ENCODE assay signal across 9 cellular contexts in genomic region chr1:156707027-156707426, GRCh38. TPM values are rescaled to one million over a fixed set of nuclear protein-coding genes. Genes with fewer than 3 reads are reported as not detected.
A peak's percentile ranks its signal among the peaks of the same experiment; 100 is the strongest.
DNase-seq lines count a peak whose midpoint lies in the region; ATAC-seq and TF ChIP-seq lines count a peak whose summit lies in the region.
"Had no signal": no experiment of that assay in that cellular context is flagged by ENCODE, and none has a peak within 500 bp of the region (broad histone marks: within the 10 kb centered on the region; RNA-seq: fewer than 3 reads in every experiment).

No MANE protein-coding gene starts in this region.

- peaks cover 65% of the 10 kb centered on the region for H3K27me3 Mint-ChIP-seq in activated naive CD4-positive, alpha-beta T cell treated with anti-CD3 and anti-CD28 coated beads, Interleukin-2, amount 10 ng/mL, durations not matched to agents 7 days and 5 days
- peaks cover 19% of the 10 kb centered on the region for H3K27me3 Mint-ChIP-seq in activated CD8-positive, alpha-beta T cell treated with anti-CD3 and anti-CD28 coated beads for 36 hours
- peaks cover 13% of the 10 kb centered on the region for H3K27me3 Mint-ChIP-seq in Calu3 (ENCODE audit: unreplicated experiment)

- H3K9ac ChIP-seq in iPS-15b (ENCODE audit: low read depth, low read length) (peak overlapping the region; percentile 9), subcutaneous abdominal adipose tissue (ENCODE audit: low read length in 5 of 5) (no peak overlapping the region)

- intact Hi-C loops in activated CD8-positive, alpha-beta T cell treated with anti-CD3 and anti-CD28 coated beads for 36 hours (cut with micrococcal nuclease): no loop called here
- intact Hi-C loops in Calu3 (cut with micrococcal nuclease; ENCODE audit: unreplicated experiment): no loop called here

- no peaks in the 10 kb centered on the region for H3K9me3 Mint-ChIP-seq in activated naive CD4-positive, alpha-beta T cell treated with anti-CD3 and anti-CD28 coated beads, Interleukin-2, amount 10 ng/mL, durations not matched to agents 7 days and 5 days
- no peaks in the 10 kb centered on the region for H3K9me3 Mint-ChIP-seq in activated CD8-positive, alpha-beta T cell treated with anti-CD3 and anti-CD28 coated beads for 36 hours
- no peaks in the 10 kb centered on the region for H3K9me3 Mint-ChIP-seq in Calu3 (ENCODE audit: low read depth, unreplicated experiment)

- H3K4me3 ChIP-seq in iPS-15b (ENCODE audit: low read depth, low read length) (peak overlapping the region; percentile 82), subcutaneous abdominal adipose tissue (ENCODE audit: low read depth in 1 of 5, low read length in 5 of 5) (peak overlapping the region in 3 of 5 donors; percentile 20 to 66 (median 57))

- CTCF ChIA-PET in activated naive CD4-positive, alpha-beta T cell treated with anti-CD3 and anti-CD28 coated beads, Interleukin-2, amount 10 ng/mL, durations not matched to agents 7 days and 5 days (lab: Charles Lee): interaction anchor here (0.6 to 12.1 kb wide), 14 partner anchors 8 to 183 kb away, joined by 3 to 237 read pairs (median 6); partner anchors contain the start of genes INSRR and NTRK1
- CTCF ChIA-PET in activated CD8-positive, alpha-beta T cell treated with anti-CD3 and anti-CD28 coated beads for 36 hours (lab: Charles Lee): interaction anchor here (0.7 to 13.0 kb wide), 26 partner anchors 8 to 205 kb away, joined by 3 to 271 read pairs (median 8); partner anchors contain the start of genes INSRR, ISG20L2 and METTL25B
- CTCF ChIA-PET in Calu3 (lab: Charles Lee): interaction anchor here (0.6 to 7.1 kb wide), 7 partner anchors 12 to 221 kb away, joined by 3 to 130 read pairs (median 4); no protein-coding TSS in a partner anchor

- peak overlapping the region; percentile 77 for H3K4me3 Mint-ChIP-seq in activated naive CD4-positive, alpha-beta T cell treated with anti-CD3 and anti-CD28 coated beads, Interleukin-2, amount 10 ng/mL, durations not matched to agents 7 days and 5 days
- H3K4me3 Mint-ChIP-seq in activated CD8-positive, alpha-beta T cell treated with anti-CD3 and anti-CD28 coated beads for 36 hours: peak overlapping the region; percentile 75
- H3K4me3 Mint-ChIP-seq in Calu3 (ENCODE audit: low read depth, unreplicated experiment): no peak overlapping the region

- TF ChIP-seq CTCF in activated CD8-positive, alpha-beta T cell treated with anti-CD3 and anti-CD28 coated beads for 36 hours (IDR thresholded peaks at IDR 0.05): no peak
- no peak for TF ChIP-seq CTCF in Calu3 (IDR thresholded peaks at IDR 0.05; ENCODE audit: unreplicated experiment)

- H3K36me3 ChIP-seq in iPS-15b (ENCODE audit: control insufficient read depth, insufficient read depth, low read length): no peaks in the 10 kb centered on the region
- no peaks in the 10 kb centered on the region for H3K36me3 ChIP-seq in subcutaneous abdominal adipose tissue (ENCODE audit: control insufficient read depth in 5 of 5, insufficient read depth in 5 of 5, low read length in 5 of 5)

- POLR2A ChIA-PET in activated CD8-positive, alpha-beta T cell treated with anti-CD3 and anti-CD28 coated beads for 36 hours (lab: Charles Lee): interaction anchor here (0.6 to 0.9 kb wide), 5 partner anchors 11 to 116 kb away, joined by 3 to 4 read pairs (median 3); partner anchors contain the start of genes MRPL24 and NAXE

- peaks cover 24% of the 10 kb centered on the region for H3K4me1 Mint-ChIP-seq in activated naive CD4-positive, alpha-beta T cell treated with anti-CD3 and anti-CD28 coated beads, Interleukin-2, amount 10 ng/mL, durations not matched to agents 7 days and 5 days
- peaks cover 34% of the 10 kb centered on the region for H3K4me1 Mint-ChIP-seq in activated CD8-positive, alpha-beta T cell treated with anti-CD3 and anti-CD28 coated beads for 36 hours (ENCODE audit: low read depth)
- H3K4me1 Mint-ChIP-seq in Calu3 (ENCODE audit: low read depth, unreplicated experiment): peaks cover 37% of the 10 kb centered on the region

- H3K27ac Mint-ChIP-seq in activated naive CD4-positive, alpha-beta T cell treated with anti-CD3 and anti-CD28 coated beads, Interleukin-2, amount 10 ng/mL, durations not matched to agents 7 days and 5 days: peak overlapping the region; percentile 65
- no peak overlapping the region for H3K27ac Mint-ChIP-seq in activated CD8-positive, alpha-beta T cell treated with anti-CD3 and anti-CD28 coated beads for 36 hours
- H3K27ac Mint-ChIP-seq in Calu3 (ENCODE audit: unreplicated experiment): no peak overlapping the region

- H3K4me1 ChIP-seq in iPS-15b (ENCODE audit: control insufficient read depth, insufficient read depth, low read length) (peaks cover 36% of the 10 kb centered on the region), subcutaneous abdominal adipose tissue (ENCODE audit: control insufficient read depth in 5 of 5, insufficient read depth in 5 of 5, low read length in 5 of 5) (peaks cover 7 to 78% (median 72%) of the 10 kb centered on the region in 5 donors)

- H3K27me3 ChIP-seq in iPS-15b (ENCODE audit: control insufficient read depth, insufficient read depth, low read length) (peaks cover 11% of the 10 kb centered on the region), subcutaneous abdominal adipose tissue (ENCODE audit: control insufficient read depth in 5 of 5, insufficient read depth in 4 of 5, low read length in 5 of 5) (peaks cover 18 to 36% (median 25%) of the 10 kb centered on the region in 5 donors)

- DNase-seq in activated naive CD4-positive, alpha-beta T cell treated with anti-CD3 and anti-CD28 coated beads, Interleukin-2, amount 10 ng/mL, durations not matched to agents 7 days and 5 days: no peak
- no peak for DNase-seq in activated naive CD4-positive, alpha-beta T cell treated with anti-CD3 and anti-CD28 coated beads, Interleukin-2, amount 50 U/mL, for 16 hours
- DNase-seq in activated CD8-positive, alpha-beta T cell treated with anti-CD3 and anti-CD28 coated beads for 36 hours: no peak
- DNase-seq in activated CD4-positive, CD25-positive, alpha-beta regulatory T cell treated with anti-CD3 and anti-CD28 coated beads, Interleukin-2, amount 50 U/mL, for 72 hours: no peak
- DNase-seq in Calu3: no peak
- DNase-seq: NCI-H524 treated with DMSO at 0.1 percent for 48 hours had no signal

- H3K27ac ChIP-seq in subcutaneous abdominal adipose tissue (ENCODE audit: low read depth, low read length): no peak overlapping the region

- no peak for ATAC-seq in activated CD8-positive, alpha-beta T cell treated with anti-CD3 and anti-CD28 coated beads for 36 hours
- ATAC-seq in GM21381 (IDR thresholded peaks at IDR 0.05; ENCODE audit: unreplicated experiment): no peak

- H3K36me3 Mint-ChIP-seq in activated naive CD4-positive, alpha-beta T cell treated with anti-CD3 and anti-CD28 coated beads, Interleukin-2, amount 10 ng/mL, durations not matched to agents 7 days and 5 days: no peaks in the 10 kb centered on the region
- H3K36me3 Mint-ChIP-seq in activated CD8-positive, alpha-beta T cell treated with anti-CD3 and anti-CD28 coated beads for 36 hours (ENCODE audit: low read depth): no peaks in the 10 kb centered on the region
- H3K36me3 Mint-ChIP-seq in Calu3 (ENCODE audit: insufficient read depth, unreplicated experiment): peaks cover 23% of the 10 kb centered on the region

- H3K9me3 ChIP-seq in iPS-15b (ENCODE audit: control insufficient read depth, insufficient read depth, low read length): no peaks in the 10 kb centered on the region
- no peaks in the 10 kb centered on the region for H3K9me3 ChIP-seq in subcutaneous abdominal adipose tissue (ENCODE audit: control insufficient read depth in 5 of 5, low read length in 5 of 5)

- BruUV-seq in Calu3 (replicated peaks; lab: Mats Ljungman, UMichigan): no TSS peak

RNA-seq across cellular contexts. Expression of gene CRABP2, which starts 1.6 kb away (rescaled TPM):
- under 1 TPM; 0.78 to 0.90 TPM for total RNA-seq in activated CD8-positive, alpha-beta T cell treated with anti-CD3 and anti-CD28 coated beads for 36 hours
- total RNA-seq in Calu3 (2022): 17.6 and 27.3 TPM in 2 replicates

RNA-seq across cellular contexts. Expression of gene METTL25B, which starts 21.2 kb away (rescaled TPM):
- total RNA-seq in activated CD8-positive, alpha-beta T cell treated with anti-CD3 and anti-CD28 coated beads for 36 hours: 10 to 100 TPM; 32.3 to 32.5 TPM
- 52.7 and 63.8 TPM in 2 replicates for total RNA-seq in Calu3 (2022)

RNA-seq across cellular contexts. Expression of gene ISG20L2, which starts 21.5 kb away (rescaled TPM):
- 10 to 100 TPM; 40.6 to 44.5 TPM for total RNA-seq in activated CD8-positive, alpha-beta T cell treated with anti-CD3 and anti-CD28 coated beads for 36 hours
- total RNA-seq in Calu3 (2022): 60.9 and 61.6 TPM in 2 replicates

RNA-seq across cellular contexts. Expression of gene NES, which starts 29.8 kb away (rescaled TPM):
- not detected for total RNA-seq in activated CD8-positive, alpha-beta T cell treated with anti-CD3 and anti-CD28 coated beads for 36 hours
- total RNA-seq in Calu3 (2022): 6.1 and 7.4 TPM in 2 replicates

RNA-seq across cellular contexts. Expression of gene MRPL24, which starts 33.9 kb away (rescaled TPM):
- total RNA-seq in activated CD8-positive, alpha-beta T cell treated with anti-CD3 and anti-CD28 coated beads for 36 hours: 10 to 100 TPM; 84.2 to 93.6 TPM
- total RNA-seq in Calu3 (2022): 130 and 138 TPM in 2 replicates
